In genomic region chr6:111773501-111774345, GRCh38 we compare ENCODE assay signal across 1 cellular context.
TF ChIP-seq lines count a peak whose summit lies in the region.

No MANE protein-coding gene starts in this region.

TF ChIP-seq in GM23338, 12 proteins besides CTCF, POLR2A, EP300 and RAD21 (continued from another document):
- TF ChIP-seq, protein P1, sequence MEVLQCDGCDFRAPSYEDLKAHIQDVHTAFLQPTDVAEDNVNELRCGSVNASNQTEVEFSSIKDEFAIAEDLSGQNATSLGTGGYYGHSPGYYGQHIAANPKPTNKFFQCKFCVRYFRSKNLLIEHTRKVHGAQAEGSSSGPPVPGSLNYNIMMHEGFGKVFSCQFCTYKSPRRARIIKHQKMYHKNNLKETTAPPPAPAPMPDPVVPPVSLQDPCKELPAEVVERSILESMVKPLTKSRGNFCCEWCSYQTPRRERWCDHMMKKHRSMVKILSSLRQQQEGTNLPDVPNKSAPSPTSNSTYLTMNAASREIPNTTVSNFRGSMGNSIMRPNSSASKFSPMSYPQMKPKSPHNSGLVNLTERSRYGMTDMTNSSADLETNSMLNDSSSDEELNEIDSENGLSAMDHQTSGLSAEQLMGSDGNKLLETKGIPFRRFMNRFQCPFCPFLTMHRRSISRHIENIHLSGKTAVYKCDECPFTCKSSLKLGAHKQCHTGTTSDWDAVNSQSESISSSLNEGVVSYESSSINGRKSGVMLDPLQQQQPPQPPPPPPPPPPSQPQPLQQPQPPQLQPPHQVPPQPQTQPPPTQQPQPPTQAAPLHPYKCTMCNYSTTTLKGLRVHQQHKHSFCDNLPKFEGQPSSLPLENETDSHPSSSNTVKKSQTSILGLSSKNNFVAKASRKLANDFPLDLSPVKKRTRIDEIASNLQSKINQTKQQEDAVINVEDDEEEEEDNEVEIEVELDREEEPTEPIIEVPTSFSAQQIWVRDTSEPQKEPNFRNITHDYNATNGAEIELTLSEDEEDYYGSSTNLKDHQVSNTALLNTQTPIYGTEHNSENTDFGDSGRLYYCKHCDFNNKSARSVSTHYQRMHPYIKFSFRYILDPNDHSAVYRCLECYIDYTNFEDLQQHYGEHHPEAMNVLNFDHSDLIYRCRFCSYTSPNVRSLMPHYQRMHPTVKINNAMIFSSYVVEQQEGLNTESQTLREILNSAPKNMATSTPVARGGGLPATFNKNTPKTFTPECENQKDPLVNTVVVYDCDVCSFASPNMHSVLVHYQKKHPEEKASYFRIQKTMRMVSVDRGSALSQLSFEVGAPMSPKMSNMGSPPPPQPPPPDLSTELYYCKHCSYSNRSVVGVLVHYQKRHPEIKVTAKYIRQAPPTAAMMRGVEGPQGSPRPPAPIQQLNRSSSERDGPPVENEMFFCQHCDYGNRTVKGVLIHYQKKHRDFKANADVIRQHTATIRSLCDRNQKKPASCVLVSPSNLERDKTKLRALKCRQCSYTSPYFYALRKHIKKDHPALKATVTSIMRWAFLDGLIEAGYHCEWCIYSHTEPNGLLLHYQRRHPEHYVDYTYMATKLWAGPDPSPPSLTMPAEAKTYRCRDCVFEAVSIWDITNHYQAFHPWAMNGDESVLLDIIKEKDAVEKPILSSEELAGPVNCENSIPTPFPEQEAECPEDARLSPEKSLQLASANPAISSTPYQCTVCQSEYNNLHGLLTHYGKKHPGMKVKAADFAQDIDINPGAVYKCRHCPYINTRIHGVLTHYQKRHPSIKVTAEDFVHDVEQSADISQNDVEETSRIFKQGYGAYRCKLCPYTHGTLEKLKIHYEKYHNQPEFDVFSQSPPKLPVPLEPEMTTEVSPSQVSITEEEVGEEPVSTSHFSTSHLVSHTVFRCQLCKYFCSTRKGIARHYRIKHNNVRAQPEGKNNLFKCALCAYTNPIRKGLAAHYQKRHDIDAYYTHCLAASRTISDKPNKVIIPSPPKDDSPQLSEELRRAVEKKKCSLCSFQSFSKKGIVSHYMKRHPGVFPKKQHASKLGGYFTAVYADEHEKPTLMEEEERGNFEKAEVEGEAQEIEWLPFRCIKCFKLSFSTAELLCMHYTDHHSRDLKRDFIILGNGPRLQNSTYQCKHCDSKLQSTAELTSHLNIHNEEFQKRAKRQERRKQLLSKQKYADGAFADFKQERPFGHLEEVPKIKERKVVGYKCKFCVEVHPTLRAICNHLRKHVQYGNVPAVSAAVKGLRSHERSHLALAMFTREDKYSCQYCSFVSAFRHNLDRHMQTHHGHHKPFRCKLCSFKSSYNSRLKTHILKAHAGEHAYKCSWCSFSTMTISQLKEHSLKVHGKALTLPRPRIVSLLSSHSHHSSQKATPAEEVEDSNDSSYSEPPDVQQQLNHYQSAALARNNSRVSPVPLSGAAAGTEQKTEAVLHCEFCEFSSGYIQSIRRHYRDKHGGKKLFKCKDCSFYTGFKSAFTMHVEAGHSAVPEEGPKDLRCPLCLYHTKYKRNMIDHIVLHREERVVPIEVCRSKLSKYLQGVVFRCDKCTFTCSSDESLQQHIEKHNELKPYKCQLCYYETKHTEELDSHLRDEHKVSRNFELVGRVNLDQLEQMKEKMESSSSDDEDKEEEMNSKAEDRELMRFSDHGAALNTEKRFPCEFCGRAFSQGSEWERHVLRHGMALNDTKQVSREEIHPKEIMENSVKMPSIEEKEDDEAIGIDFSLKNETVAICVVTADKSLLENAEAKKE (CRISPR knock-in tag; IDR thresholded peaks at IDR 0.05) = no peak
- TF ChIP-seq ZNF114 (CRISPR knock-in tag; IDR thresholded peaks at IDR 0.05) = no peak
- no peak for TF ChIP-seq STAT1 (IDR thresholded peaks at IDR 0.05; ENCODE audit: unreplicated experiment)
- TF ChIP-seq NANOG (IDR thresholded peaks at IDR 0.05; ENCODE audit: borderline replicate concordance) = no peak
- no peak for TF ChIP-seq CREB1 (CRISPR knock-in tag; IDR thresholded peaks at IDR 0.05; ENCODE audit: low read depth)
- TF ChIP-seq ZNF331 (CRISPR knock-in tag; IDR thresholded peaks at IDR 0.05; ENCODE audit: low read depth) = no peak
- TF ChIP-seq POLR2AphosphoS5 (IDR thresholded peaks at IDR 0.05; ENCODE audit: low read depth) = no peak
- no peak for TF ChIP-seq ETS1 (IDR thresholded peaks at IDR 0.05)
- no peak for TF ChIP-seq EZH2 (IDR thresholded peaks at IDR 0.05; ENCODE audit: low read depth, unreplicated experiment)
- TF ChIP-seq REST (IDR thresholded peaks at IDR 0.05; ENCODE audit: unreplicated experiment) = no peak
